ENCODE assay signal across 9 cellular contexts in the genomic region with DNA sequence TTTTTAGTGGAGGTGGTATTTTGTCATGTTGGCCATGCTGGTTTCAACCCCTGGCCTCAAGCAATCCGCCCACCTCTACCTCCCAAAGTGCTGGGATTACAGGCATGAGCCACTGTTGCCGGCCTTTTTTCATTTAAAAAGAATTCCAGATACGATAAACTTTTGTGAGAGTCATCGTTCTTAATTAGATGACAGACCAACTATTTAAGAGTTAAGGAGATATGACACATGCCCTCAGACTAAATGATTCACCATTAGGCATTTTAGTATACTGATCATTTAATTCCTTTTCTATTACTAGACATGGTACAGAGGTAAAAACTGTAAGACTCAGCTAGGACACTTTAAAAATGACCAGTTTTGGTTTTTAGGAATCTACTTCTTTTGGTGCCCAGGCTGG. TPM values are rescaled to one million over a fixed set of nuclear protein-coding genes. Genes with fewer than 3 reads are reported as not detected.
DNase-seq lines count a peak whose midpoint lies in the region; ATAC-seq and TF ChIP-seq lines count a peak whose summit lies in the region.
"Had no signal": no experiment of that assay in that cellular context is flagged by ENCODE, and none has a peak within 500 bp of the region (broad histone marks: within the 10 kb centered on the region; RNA-seq: fewer than 3 reads in every experiment).

No MANE protein-coding gene starts in this region.

- H3F3A ChIP-seq in OCI-LY1 (ENCODE audit: insufficient read depth, low read length) = no peaks in the 10 kb centered on the region

- peak overlapping the region; percentile 91; the same call in 1 of the 2 replicates for H3K9ac ChIP-seq in OCI-LY1 (ENCODE audit: low read length)

- no peaks in the 10 kb centered on the region for H3K9me2 ChIP-seq in OCI-LY1 (ENCODE audit: low read depth, low read length)

- H3K4me3 ChIP-seq in OCI-LY1 (ENCODE audit: low read depth, low read length, poor library complexity, severe bottlenecking) (peak overlapping the region; percentile 88), psoas muscle (no peak overlapping the region)
- H3K4me3 ChIP-seq: adrenal gland had no signal

- peaks cover 43 to 48% of the 10 kb centered on the region in 2 donors for H3K4me1 Mint-ChIP-seq in effector memory CD8-positive, alpha-beta T cell (ENCODE audit: low read depth in 2 of 2)

- H3K4me1 ChIP-seq in OCI-LY1 (ENCODE audit: insufficient read depth, low read length, severe bottlenecking) = peaks cover 70% of the 10 kb centered on the region
- peaks cover 30% of the 10 kb centered on the region for H3K4me1 ChIP-seq in psoas muscle

- H3K27me3 ChIP-seq in OCI-LY1 (ENCODE audit: insufficient read depth, low read length) (no peaks in the 10 kb centered on the region), psoas muscle (ENCODE audit: insufficient read depth in 3 of 3, low read length in 2 of 3) (no peaks in the 10 kb centered on the region)
- H3K27me3 ChIP-seq: adrenal gland had no signal

- H3K27ac ChIP-seq in OCI-LY1 (ENCODE audit: low read depth, low read length, poor library complexity, severe bottlenecking) (peak overlapping the region; percentile 92), psoas muscle (peak overlapping the region; percentile 10)

- H3K4me3 Mint-ChIP-seq in effector memory CD8-positive, alpha-beta T cell = peak overlapping the region; percentile 92 to 97

- H3K9me3 ChIP-seq in OCI-LY1 (ENCODE audit: low read length) = no peaks in the 10 kb centered on the region
- no peaks in the 10 kb centered on the region for H3K9me3 ChIP-seq in psoas muscle
- H3K9me3 ChIP-seq: adrenal gland had no signal

- peaks cover 15% of the 10 kb centered on the region for H3K36me3 ChIP-seq in OCI-LY1 (ENCODE audit: insufficient read depth, low read length)
- peaks cover 0 to 4% of the 10 kb centered on the region in 2 donors for H3K36me3 ChIP-seq in psoas muscle (ENCODE audit: insufficient read depth in 1 of 2, low read depth in 1 of 2)
- H3K36me3 ChIP-seq: adrenal gland had no signal

- H3K79me2 ChIP-seq in OCI-LY1 (ENCODE audit: insufficient read depth, low read length) = peaks cover 29% of the 10 kb centered on the region

- H3K36me3 Mint-ChIP-seq in effector memory CD8-positive, alpha-beta T cell (ENCODE audit: insufficient read depth) = peaks cover 25% of the 10 kb centered on the region

- H3K27me3 Mint-ChIP-seq in effector memory CD8-positive, alpha-beta T cell = no peaks in the 10 kb centered on the region

- TF ChIP-seq CTCF in OCI-LY1 (IDR thresholded peaks at IDR 0.05; ENCODE audit: low read length) (no peak), psoas muscle (IDR thresholded peaks at IDR 0.05) (no peak)

- no peak overlapping the region for H3K27ac Mint-ChIP-seq in effector memory CD8-positive, alpha-beta T cell
- H3K27ac Mint-ChIP-seq: T-helper 1 cell treated with Interleukin-12 subunit alpha and Interleukin-12 subunit beta and Interleukin-4 antibody, amounts not matched to agents 30 μg/mL and 1 μg/mL, for 36 hours had no signal

- H3K9me3 Mint-ChIP-seq in effector memory CD8-positive, alpha-beta T cell = no peaks in the 10 kb centered on the region
- H3K9me3 Mint-ChIP-seq: T-helper 1 cell treated with Interleukin-12 subunit alpha and Interleukin-12 subunit beta and Interleukin-4 antibody, amounts not matched to agents 30 μg/mL and 1 μg/mL, for 36 hours had no signal

- 54 to 75% (median 61%) methylated on average over 4 of the region's 4 CpGs for WGBS in psoas muscle, 3 donors

- DNase-seq in EH (ENCODE audit: low read depth) (peak; percentile 94), psoas muscle (no peak), nucleus accumbens (lab: John Stamatoyannopoulos, UW) (no peak), DMS153 treated with DMSO at 0.1 percent for 48 hours (lab: John Stamatoyannopoulos, UW; ENCODE audit: unreplicated experiment) (no peak)
- DNase-seq in effector memory CD8-positive, alpha-beta T cell = no peak
- DNase-seq: adrenal gland had no signal

- H3K4me2 ChIP-seq in OCI-LY1 (ENCODE audit: low read length) = peak overlapping the region; percentile 93

- ATAC-seq in effector memory CD8-positive, alpha-beta T cell (replicated peaks) = no peak
- ATAC-seq in psoas muscle (no peak), GM21390 (IDR thresholded peaks at IDR 0.05; ENCODE audit: unreplicated experiment) (no peak)

- intact Hi-C loops in psoas muscle (cut with DNase I) = no loop called here

- no peaks in the 10 kb centered on the region for H4K20me1 ChIP-seq in OCI-LY1 (ENCODE audit: insufficient read depth, low read length)

- no peak overlapping the region for H2AFZ ChIP-seq in OCI-LY1 (ENCODE audit: low read length)

RNA-seq across cellular contexts. Expression of a gene that starts 2.4 kb away (rescaled TPM):
- 10 to 100 TPM in 2 of 4 donors, 1 to 10 TPM in 2; 8.7 to 16.3 (median 11.7) TPM for total RNA-seq in psoas muscle
- polyA plus RNA-seq in psoas muscle = 1 to 10 TPM; 6.8 to 9.0 (median 7.4) TPM

RNA-seq across cellular contexts. Expression of a gene that starts 5.4 kb away (rescaled TPM):
- total RNA-seq in psoas muscle = 10 to 100 TPM; 17.5 to 29.7 (median 26.4) TPM
- 10 to 100 TPM; 10.8 to 20.3 (median 13.3) TPM for polyA plus RNA-seq in psoas muscle

RNA-seq across cellular contexts. Expression of a gene that starts 46.7 kb away (rescaled TPM):
- total RNA-seq in psoas muscle = 1 to 10 TPM; 3.1 to 9.8 (median 6.1) TPM
- polyA plus RNA-seq in psoas muscle = 10 to 100 TPM in 1 of 3 donors, 1 to 10 TPM in 2; 6.9 to 19.1 (median 7.4) TPM
